Comparison of ENCODE assay signal across 12 cellular contexts in genomic region chr14:58747181-58747580, GRCh38.
DNase-seq lines count a peak whose midpoint lies in the region; ATAC-seq and TF ChIP-seq lines count a peak whose summit lies in the region.
"Had no signal": no experiment of that assay in that cellular context is flagged by ENCODE, and none has a peak within 500 bp of the region (broad histone marks: within the 10 kb centered on the region; RNA-seq: fewer than 3 reads in every experiment).

No MANE protein-coding gene starts in this region.

- no peaks in the 10 kb centered on the region for H3K79me2 ChIP-seq in hepatocyte

- intact Hi-C loops in adrenal gland (cut with DNase I): no loop called here
- intact Hi-C loops in stomach (cut with DNase I; ENCODE audit: low total_unique reads): no loop called here

- H3K4me1 ChIP-seq in adrenal gland (replicated peaks in 1 of 2): peaks cover 23 to 29% of the 10 kb centered on the region in 2 donors
- peaks cover 24% of the 10 kb centered on the region for H3K4me1 ChIP-seq in hepatocyte (ENCODE audit: insufficient read depth)
- peaks cover 10 to 65% (median 39%) of the 10 kb centered on the region in 4 donors for H3K4me1 ChIP-seq in stomach

- TF ChIP-seq POLR2A in adrenal gland (IDR thresholded peaks at IDR 0.05) (no peak), stomach (IDR thresholded peaks at IDR 0.05) (no peak)

- H3K36me3 ChIP-seq in adrenal gland (replicated peaks in 1 of 2): no peaks in the 10 kb centered on the region
- no peaks in the 10 kb centered on the region for H3K36me3 ChIP-seq in hepatocyte (replicated peaks; ENCODE audit: insufficient read depth, low read depth)
- no peaks in the 10 kb centered on the region for H3K36me3 ChIP-seq in stomach

- H3K27ac ChIP-seq in adrenal gland: peak overlapping the region in 3 of 5 donors; percentile 5 to 81 (median 45)
- peak overlapping the region; percentile 39 for H3K27ac ChIP-seq in hepatocyte
- peak overlapping the region in 4 of 5 donors; percentile 16 to 75 (median 68) for H3K27ac ChIP-seq in stomach

- H3K9me3 Mint-ChIP-seq in activated naive CD8-positive, alpha-beta T cell treated with anti-CD3 and anti-CD28 coated beads, Interleukin-2, amount 50 U/mL, for 24 hours: no peaks in the 10 kb centered on the region
- H3K9me3 Mint-ChIP-seq: activated CD8-positive, alpha-beta T cell treated with anti-CD3 and anti-CD28 coated beads for 36 hours; GM23338; memory B cell had no signal

- no peaks in the 10 kb centered on the region for H4K20me1 ChIP-seq in hepatocyte (ENCODE audit: insufficient read depth, poor library complexity, severe bottlenecking)

- no peaks in the 10 kb centered on the region for H3K27me3 Mint-ChIP-seq in activated naive CD8-positive, alpha-beta T cell treated with anti-CD3 and anti-CD28 coated beads, Interleukin-2, amount 50 U/mL, for 24 hours
- H3K27me3 Mint-ChIP-seq: activated CD8-positive, alpha-beta T cell treated with anti-CD3 and anti-CD28 coated beads for 36 hours had no signal

- DNase-seq in H4 (ENCODE audit: low spot score): peak; percentile 98
- DNase-seq in adrenal gland: peak in 6 of 7 donors; percentile 43 to 72 (median 63)
- peak; percentile 40 for DNase-seq in hepatocyte (ENCODE audit: low spot score)
- DNase-seq in stomach: no peak
- no peak for DNase-seq in activated naive CD8-positive, alpha-beta T cell treated with anti-CD3 and anti-CD28 coated beads, Interleukin-2, amount 50 U/mL, for 24 hours
- no peak for DNase-seq in COLO829 (ENCODE audit: low spot score)
- no peak for DNase-seq in stimulated activated CD4-positive, alpha-beta T cell treated with anti-CD3 and anti-CD28 coated beads, Interleukin-4, amount 100 ng/mL, for 24 hours
- DNase-seq in NCI-H2171 treated with DMSO at 0.1 percent for 48 hours (lab: John Stamatoyannopoulos, UW): no peak
- DNase-seq: activated CD8-positive, alpha-beta T cell treated with anti-CD3 and anti-CD28 coated beads for 36 hours had no signal

- ATAC-seq in activated naive CD8-positive, alpha-beta T cell treated with anti-CD3 and anti-CD28 coated beads, Interleukin-2, amount 50 U/mL, for 24 hours: no peak
- ATAC-seq: activated CD8-positive, alpha-beta T cell treated with anti-CD3 and anti-CD28 coated beads for 36 hours; GM23338; Panc1 had no signal

- no peak overlapping the region for H2AFZ ChIP-seq in hepatocyte
- H2AFZ ChIP-seq: GM23338 had no signal

- no peak overlapping the region for H3K4me3 ChIP-seq in adrenal gland
- H3K4me3 ChIP-seq in hepatocyte: no peak overlapping the region
- no peak overlapping the region for H3K4me3 ChIP-seq in stomach
- H3K4me3 ChIP-seq: GM23338 had no signal

- TF ChIP-seq CTCF in adrenal gland (IDR thresholded peaks at IDR 0.05): no peak
- no peak for TF ChIP-seq CTCF in hepatocyte (IDR thresholded peaks at IDR 0.05; ENCODE audit: poor library complexity)
- TF ChIP-seq CTCF in stomach (IDR thresholded peaks at IDR 0.05): no peak

- no peak overlapping the region for H3K4me3 Mint-ChIP-seq in activated naive CD8-positive, alpha-beta T cell treated with anti-CD3 and anti-CD28 coated beads, Interleukin-2, amount 50 U/mL, for 24 hours
- H3K4me3 Mint-ChIP-seq: activated CD8-positive, alpha-beta T cell treated with anti-CD3 and anti-CD28 coated beads for 36 hours; GM23338; memory B cell had no signal

- TF ChIP-seq EP300 in stomach (IDR thresholded peaks at IDR 0.05): no peak

- peaks cover 13% of the 10 kb centered on the region for H3K4me1 Mint-ChIP-seq in activated naive CD8-positive, alpha-beta T cell treated with anti-CD3 and anti-CD28 coated beads, Interleukin-2, amount 50 U/mL, for 24 hours

- no peaks in the 10 kb centered on the region for H3K36me3 Mint-ChIP-seq in activated naive CD8-positive, alpha-beta T cell treated with anti-CD3 and anti-CD28 coated beads, Interleukin-2, amount 50 U/mL, for 24 hours (ENCODE audit: low read depth)
- H3K36me3 Mint-ChIP-seq: memory B cell had no signal

- no peak overlapping the region for H3K27ac Mint-ChIP-seq in activated naive CD8-positive, alpha-beta T cell treated with anti-CD3 and anti-CD28 coated beads, Interleukin-2, amount 50 U/mL, for 24 hours
- H3K27ac Mint-ChIP-seq: activated CD8-positive, alpha-beta T cell treated with anti-CD3 and anti-CD28 coated beads for 36 hours; GM23338; memory B cell had no signal

- 54 to 69% (median 60%) methylated on average over 7 of the region's 7 CpGs for WGBS in adrenal gland, 4 donors
- WGBS in hepatocyte (ENCODE audit: low lambda C conversion rate, missing lambda C conversion rate): 72% methylated on average over 7 of the region's 7 CpGs
- 70 to 74% (median 70%) methylated on average over 7 of the region's 7 CpGs for WGBS in stomach, 5 donors

- H3K4me2 ChIP-seq in hepatocyte: no peak overlapping the region
- H3K4me2 ChIP-seq: GM23338 had no signal

- H3K9me2 ChIP-seq in hepatocyte (replicated peaks; ENCODE audit: insufficient read depth): no peaks in the 10 kb centered on the region

- H3K27me3 ChIP-seq in adrenal gland (no peaks in the 10 kb centered on the region), hepatocyte (no peaks in the 10 kb centered on the region), stomach (no peaks in the 10 kb centered on the region)

- no peaks in the 10 kb centered on the region for H3K9me3 ChIP-seq in adrenal gland (replicated peaks in 1 of 3)
- no peaks in the 10 kb centered on the region for H3K9me3 ChIP-seq in hepatocyte (ENCODE audit: low read depth)
- no peaks in the 10 kb centered on the region for H3K9me3 ChIP-seq in stomach

Comparison
In these comparisons a context has a peak if more than half of its experiments do, and no peak if none do; other contexts are left out.
1. DNase-seq: peak in H4 (single experiment), adrenal gland (6 of 7) and hepatocyte (single experiment); none in stomach (single experiment), activated naive CD8-positive, alpha-beta T cell treated with anti-CD3 and anti-CD28 coated beads, Interleukin-2, amount 50 U/mL, for 24 hours (single experiment), COLO829 (single experiment), stimulated activated CD4-positive, alpha-beta T cell treated with anti-CD3 and anti-CD28 coated beads, Interleukin-4, amount 100 ng/mL, for 24 hours (single experiment) and NCI-H2171 treated with DMSO at 0.1 percent for 48 hours (single experiment).
2. Peak in every context shown above with its lines, with median percentiles within 50 percentile points of each other: H3K27ac ChIP-seq.